In the genomic region with DNA sequence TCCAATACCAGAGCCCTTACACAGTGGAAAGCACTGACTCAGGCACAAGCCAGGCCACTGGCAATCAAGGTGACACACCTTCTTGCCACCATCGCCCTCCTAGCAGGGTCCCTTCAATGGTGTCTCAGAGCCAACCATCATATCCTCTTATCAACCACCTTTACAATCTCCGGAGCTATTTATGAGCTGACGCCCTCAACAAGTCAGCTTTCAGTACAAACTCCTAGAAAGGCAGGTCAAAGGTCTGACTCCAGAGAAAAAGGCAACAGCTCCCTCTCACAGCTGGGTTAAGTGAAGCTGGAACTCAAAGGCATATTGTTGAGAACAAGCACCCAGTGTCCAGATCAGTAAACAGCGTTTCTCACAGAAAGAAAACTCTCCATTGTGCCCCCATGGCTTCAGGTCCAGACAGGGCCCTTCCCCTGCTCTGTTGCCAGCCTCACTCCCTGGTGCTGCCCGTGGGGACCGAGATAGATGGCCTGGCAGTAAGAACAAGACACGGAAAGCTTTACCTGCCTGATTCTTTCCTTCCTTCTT, we compare ENCODE assay signal across 15 cellular contexts. TPM values are rescaled to one million over a fixed set of nuclear protein-coding genes. Genes with fewer than 3 reads are reported as not detected.
DNase-seq lines count a peak whose midpoint lies in the region; ATAC-seq and TF ChIP-seq lines count a peak whose summit lies in the region.
"Had no signal": no experiment of that assay in that cellular context is flagged by ENCODE, and none has a peak within 500 bp of the region (broad histone marks: within the 10 kb centered on the region; RNA-seq: fewer than 3 reads in every experiment).

No MANE protein-coding gene starts in this region.

- no peak overlapping the region for H2AFZ ChIP-seq in SK-N-SH (ENCODE audit: low read depth)

- H3K9me3 ChIP-seq in SK-N-SH (0 out of 2 replicates have a peak, but pooled peaks cover 3% of the 10 kb centered on the region), T-helper 17 cell (ENCODE audit: control insufficient read depth, low read length, poor library complexity, severe bottlenecking) (no peaks in the 10 kb centered on the region)

- peaks cover 20% of the 10 kb centered on the region; the same call in 1 of the 2 replicates for H4K20me1 ChIP-seq in SK-N-SH (ENCODE audit: insufficient read depth)

- TF ChIP-seq RAD21 in SK-N-SH (IDR thresholded peaks at IDR 0.05; ENCODE audit: low read length), result no peak

- TF ChIP-seq CTCF in SK-N-SH (IDR thresholded peaks at IDR 0.05), result no peak
- TF ChIP-seq CTCF in progenitor cell of endocrine pancreas (IDR thresholded peaks at IDR 0.05; ENCODE audit: unreplicated experiment), result no peak

- no peak for TF ChIP-seq EP300 in SK-N-SH (IDR thresholded peaks at IDR 0.05; ENCODE audit: borderline replicate concordance in 1 of 2, low read depth in 1 of 2, low read length in 1 of 2)

- no peaks in the 10 kb centered on the region for H3K27me3 Mint-ChIP-seq in T-helper 17 cell
- H3K27me3 Mint-ChIP-seq in progenitor cell of endocrine pancreas, result no peaks in the 10 kb centered on the region

- DNase-seq in SK-N-SH (no peak), T-helper 17 cell (no peak), hippocampal formation (lab: John Stamatoyannopoulos, UW) (peak; percentile 63 to 84), progenitor cell of endocrine pancreas (ENCODE audit: low spot score, unreplicated experiment) (no peak), GM03348 (ENCODE audit: low spot score) (no peak)
- no peak for DNase-seq in activated CD8-positive, alpha-beta memory T cell treated with anti-CD3 and anti-CD28 coated beads, Interleukin-2, amount 50 U/mL, for 48 hours
- DNase-seq: activated CD4-positive, alpha-beta T cell treated with anti-CD3 and anti-CD28 coated beads for 1 hour; activated naive CD8-positive, alpha-beta T cell treated with anti-CD3 and anti-CD28 coated beads, Interleukin-2, amount 10 ng/mL, durations not matched to agents 7 days and 5 days; effector CD8-positive, alpha-beta T cell; NCI-H1417; NCI-H69; SJCRH30 had no signal

- H3K4me1 Mint-ChIP-seq in T-helper 17 cell (peaks cover 28% of the 10 kb centered on the region), progenitor cell of endocrine pancreas (ENCODE audit: low read depth) (peaks cover 16% of the 10 kb centered on the region)

- H3K4me1 ChIP-seq in SK-N-SH (ENCODE audit: control insufficient read depth in 1 of 2, insufficient read depth in 2 of 2, low read depth in 1 of 2, low read length in 1 of 2), result peaks cover 12% of the 10 kb centered on the region in 2 experiments; a peak in 3 of 4 replicates
- H3K4me1 ChIP-seq: SJCRH30 had no signal

- no peaks in the 10 kb centered on the region for H3K9me2 ChIP-seq in SK-N-SH

- peaks cover 4% of the 10 kb centered on the region for H3F3A ChIP-seq in SK-N-SH (replicated peaks; ENCODE audit: insufficient read depth)

- POLR2A ChIA-PET in SK-N-SH (lab: Yijun Ruan, JAX), result interaction anchor here (0.6 to 1.5 kb wide), 3 partner anchors 9 to 63 kb away, joined by 3 to 6 read pairs (median 3); no protein-coding TSS in a partner anchor

- H3K27me3 ChIP-seq in SK-N-SH (ENCODE audit: insufficient read depth), result no peaks in the 10 kb centered on the region
- H3K27me3 ChIP-seq: SJCRH30 had no signal

- H3K4me2 ChIP-seq in SK-N-SH, result peak overlapping the region; percentile 87; the same call in 1 of the 2 replicates

- H3K79me2 ChIP-seq in SK-N-SH (ENCODE audit: insufficient read depth), result peaks cover 71% of the 10 kb centered on the region

- peak overlapping the region; percentile 12 for H3K4me3 Mint-ChIP-seq in T-helper 17 cell
- peak overlapping the region; percentile 47 for H3K4me3 Mint-ChIP-seq in progenitor cell of endocrine pancreas (ENCODE audit: low read depth)
- H3K4me3 Mint-ChIP-seq: activated naive CD8-positive, alpha-beta T cell treated with anti-CD3 and anti-CD28 coated beads, Interleukin-2, amount 10 ng/mL, durations not matched to agents 7 days and 5 days had no signal

- peaks cover 29% of the 10 kb centered on the region for H3K9me3 Mint-ChIP-seq in progenitor cell of endocrine pancreas (ENCODE audit: low read depth)
- H3K9me3 Mint-ChIP-seq: activated naive CD8-positive, alpha-beta T cell treated with anti-CD3 and anti-CD28 coated beads, Interleukin-2, amount 10 ng/mL, durations not matched to agents 7 days and 5 days had no signal

- WGBS in SK-N-SH (ENCODE audit: low lambda C conversion rate), result 82% methylated on average over 7 of the region's 7 CpGs

- H3K9ac ChIP-seq in SK-N-SH, result peak overlapping the region; percentile 92; the same call in 1 of the 2 replicates

- H3K27ac Mint-ChIP-seq in T-helper 17 cell (peak overlapping the region; percentile 94), progenitor cell of endocrine pancreas (peak overlapping the region; percentile 89)
- H3K27ac Mint-ChIP-seq: activated naive CD8-positive, alpha-beta T cell treated with anti-CD3 and anti-CD28 coated beads, Interleukin-2, amount 10 ng/mL, durations not matched to agents 7 days and 5 days had no signal

- H3K4me3 ChIP-seq in SK-N-SH (ENCODE audit: low read depth in 2 of 2, low read length in 1 of 2), result peak overlapping the region in 1 of 2 experiments; percentile 94; a peak in 2 of 4 replicates
- H3K4me3 ChIP-seq: SJCRH30 had no signal

- CTCF ChIA-PET in SK-N-SH (lab: Yijun Ruan, JAX), result interaction anchor here (0.6 to 8.5 kb wide), 6 partner anchors 12 to 1060 kb away, joined by 3 to 59 read pairs (median 5); partner anchors contain the start of genes AP4M1, MCM7 and ZKSCAN1

- H3K36me3 Mint-ChIP-seq in T-helper 17 cell (ENCODE audit: low read depth) (peaks cover 15% of the 10 kb centered on the region), progenitor cell of endocrine pancreas (ENCODE audit: insufficient read depth) (peaks cover 63% of the 10 kb centered on the region)

- H3K27ac ChIP-seq in SK-N-SH (ENCODE audit: low read depth in 2 of 2, low read length in 1 of 2), result 0 out of 4 replicates have a peak overlapping the region, but pooled peaks of 1 of the 2 experiments have one; percentile 76
- H3K27ac ChIP-seq: 22Rv1, SJCRH30 had no signal

- H3K36me3 ChIP-seq in SK-N-SH (replicated peaks in 1 of 2; ENCODE audit: control insufficient read depth in 1 of 2, insufficient read depth in 2 of 2, low read length in 1 of 2), result peaks cover 43 to 63% of the 10 kb centered on the region in 2 experiments

- ATAC-seq in SK-N-SH treated with all-trans-retinoic acid at 6 μM for 48 hours (no peak), T-helper 17 cell (no peak), HG02970 (IDR thresholded peaks at IDR 0.05; ENCODE audit: low FRiP score, unreplicated experiment) (no peak)

TF ChIP-seq in SK-N-SH, 30 proteins besides CTCF, POLR2A, EP300 and RAD21:
- no peak for TF ChIP-seq RFX5 (IDR thresholded peaks at IDR 0.05; ENCODE audit: low read length)
- TF ChIP-seq ELF1 (IDR thresholded peaks at IDR 0.05), result no peak
- TF ChIP-seq FOXJ3 (CRISPR knock-in tag; IDR thresholded peaks at IDR 0.05), result no peak
- TF ChIP-seq RXRA (IDR thresholded peaks at IDR 0.05; ENCODE audit: borderline replicate concordance, low read depth), result no peak
- no peak for TF ChIP-seq MAX (IDR thresholded peaks at IDR 0.05; ENCODE audit: low read depth)
- no peak for TF ChIP-seq TCF12 (IDR thresholded peaks at IDR 0.05)
- TF ChIP-seq FOSL2 (IDR thresholded peaks at IDR 0.05; ENCODE audit: borderline replicate concordance, low read depth), result no peak
- no peak for TF ChIP-seq POLR2AphosphoS5 (IDR thresholded peaks at IDR 0.05; ENCODE audit: low read depth, low read length)
- TF ChIP-seq SMC3 (IDR thresholded peaks at IDR 0.05; ENCODE audit: low read depth, low read length), result no peak

TF ChIP-seq in SK-N-SH treated with all-trans-retinoic acid at 6 μM for 48 hours, 23 proteins besides CTCF, POLR2A, EP300 and RAD21 (continues in another document):
- no peak for TF ChIP-seq ZNF70 (CRISPR knock-in tag; IDR thresholded peaks at IDR 0.05)
- no peak for TF ChIP-seq PATZ1 (CRISPR knock-in tag; IDR thresholded peaks at IDR 0.05; ENCODE audit: borderline replicate concordance)

RNA-seq across cellular contexts. Expression of gene ZNF3, which starts 2.4 kb away (rescaled TPM):
- 30.5 and 45.2 TPM in 2 replicates for polyA plus RNA-seq in SK-N-SH (2012; rRNA removed)
- polyA plus RNA-seq in SK-N-SH (2012; cell fraction: cytosol; rRNA removed), result 20.6 and 23.4 TPM in 2 replicates
- polyA plus RNA-seq in SK-N-SH (2012; cell fraction: nucleus; rRNA removed), result 141 and 204 TPM in 2 replicates
- total RNA-seq in T-helper 17 cell, result 10 to 100 TPM; 42.3 to 45.2 TPM
- total RNA-seq in progenitor cell of endocrine pancreas, result 91.8 and 95.1 TPM in 2 replicates

RNA-seq across cellular contexts. Expression of gene COPS6, which starts 9.7 kb away (rescaled TPM):
- 413 and 435 TPM in 2 replicates for polyA plus RNA-seq in SK-N-SH (2012; rRNA removed)
- 340 and 388 TPM in 2 replicates for polyA plus RNA-seq in SK-N-SH (2012; cell fraction: cytosol; rRNA removed)
- 259 and 284 TPM in 2 replicates for polyA plus RNA-seq in SK-N-SH (2012; cell fraction: nucleus; rRNA removed)
- 10 to 100 TPM; 62.5 to 64.7 TPM for total RNA-seq in T-helper 17 cell
- 110 and 113 TPM in 2 replicates for total RNA-seq in progenitor cell of endocrine pancreas

RNA-seq across cellular contexts. Expression of gene MCM7, which starts 22.1 kb away (rescaled TPM):
- 235 and 241 TPM in 2 replicates for polyA plus RNA-seq in SK-N-SH (2012; rRNA removed)
- polyA plus RNA-seq in SK-N-SH (2012; cell fraction: cytosol; rRNA removed), result 104 and 136 TPM in 2 replicates
- polyA plus RNA-seq in SK-N-SH (2012; cell fraction: nucleus; rRNA removed), result 652 and 744 TPM in 2 replicates
- 100 to 1,000 TPM; 111 to 119 TPM for total RNA-seq in T-helper 17 cell
- total RNA-seq in progenitor cell of endocrine pancreas, result 212 and 224 TPM in 2 replicates

RNA-seq across cellular contexts. Expression of gene AP4M1, which starts 22.4 kb away (rescaled TPM):
- 35.0 and 39.2 TPM in 2 replicates for polyA plus RNA-seq in SK-N-SH (2012; rRNA removed)
- polyA plus RNA-seq in SK-N-SH (2012; cell fraction: cytosol; rRNA removed), result 22.7 and 25.0 TPM in 2 replicates
- 110 and 133 TPM in 2 replicates for polyA plus RNA-seq in SK-N-SH (2012; cell fraction: nucleus; rRNA removed)
- total RNA-seq in T-helper 17 cell, result 1 to 10 TPM; 8.6 to 9.3 TPM
- 34.0 and 36.0 TPM in 2 replicates for total RNA-seq in progenitor cell of endocrine pancreas

RNA-seq across cellular contexts. Expression of gene ZSCAN21, which starts 29.5 kb away (rescaled TPM):
- polyA plus RNA-seq in SK-N-SH (2012; rRNA removed), result 17.5 and 22.8 TPM in 2 replicates
- 16.5 and 18.9 TPM in 2 replicates for polyA plus RNA-seq in SK-N-SH (2012; cell fraction: cytosol; rRNA removed)
- polyA plus RNA-seq in SK-N-SH (2012; cell fraction: nucleus; rRNA removed), result 17.3 and 22.4 TPM in 2 replicates
- total RNA-seq in T-helper 17 cell (1 to 10 TPM; 4.2 to 5.2 TPM), progenitor cell of endocrine pancreas (20.7 and 22.8 TPM in 2 replicates)

Comparison
In these comparisons a context has a peak if more than half of its experiments do, and no peak if none do; other contexts are left out.
1. DNase-seq: peak in hippocampal formation (2 of 2); none in SK-N-SH (single experiment), T-helper 17 cell (0 of 3), progenitor cell of endocrine pancreas (single experiment), activated CD8-positive, alpha-beta memory T cell treated with anti-CD3 and anti-CD28 coated beads, Interleukin-2, amount 50 U/mL, for 48 hours (single experiment) and GM03348 (single experiment).